40 cellular contexts compared by ENCODE assay signal in the genomic region with DNA sequence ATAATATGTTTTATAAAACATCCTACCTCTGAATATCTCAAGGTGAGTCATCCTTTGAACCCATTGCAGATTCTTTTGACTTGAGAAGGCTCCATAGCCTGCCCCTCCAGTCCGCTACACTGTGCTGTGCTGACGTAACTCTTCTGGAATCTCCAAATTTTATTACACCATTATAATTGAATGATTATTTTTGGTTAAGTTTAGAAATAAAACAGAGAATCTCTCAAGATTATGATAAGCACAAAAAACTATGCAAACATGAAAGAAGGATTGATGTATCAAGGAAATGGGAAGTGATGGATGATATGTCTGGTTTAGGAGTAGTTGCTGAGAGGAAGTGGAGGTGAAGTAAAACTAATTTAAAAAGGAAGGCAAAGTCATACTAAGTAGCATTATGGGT.
"Had no signal": no experiment of that assay in that cellular context is flagged by ENCODE, and none has a peak within 500 bp of the region (broad histone marks: within the 10 kb centered on the region; RNA-seq: fewer than 3 reads in every experiment).

No MANE protein-coding gene starts in this region.

- H3K9me3 ChIP-seq: adrenal gland, ascending aorta, body of pancreas, breast epithelium had no signal

- H3K27ac ChIP-seq: adrenal gland, ascending aorta, body of pancreas, brain microvascular endothelial cell, breast epithelium, cardiac muscle cell had no signal

- FAIRE-seq: astrocyte, bronchial epithelial cell had no signal

- H3K36me3 ChIP-seq: adrenal gland, ascending aorta, brain microvascular endothelial cell, breast epithelium, cardiac muscle cell had no signal

- H3K4me1 ChIP-seq: adrenal gland, ascending aorta, body of pancreas, breast epithelium had no signal

- DNase-seq: activated effector memory CD4-positive, alpha-beta T cell treated with anti-CD3 and anti-CD28 coated beads, Interleukin-2, amount 50 U/mL, for 16 hours; activated effector memory CD4-positive, alpha-beta T cell treated with Interleukin-2 at 50 U/mL for 16 hours; activated gamma-delta T cell; activated gamma-delta T cell treated with Interleukin-2 at 50 U/mL for 16 hours; activated naive CD4-positive, alpha-beta T cell; activated naive CD4-positive, alpha-beta T cell treated with anti-CD3 and anti-CD28 coated beads for 36 hours; activated naive CD4-positive, alpha-beta T cell treated with anti-CD3 and anti-CD28 coated beads, Interleukin-2, amount 10 ng/mL, durations not matched to agents 7 days and 5 days; activated naive CD4-positive, alpha-beta T cell treated with anti-CD3 and anti-CD28 coated beads, Interleukin-2, amount 50 U/mL, for 16 hours; activated naive CD4-positive, alpha-beta T cell treated with Interleukin-2 at 50 U/mL for 16 hours; activated naive CD8-positive, alpha-beta T cell treated with anti-CD3 and anti-CD28 coated beads for 36 hours; activated naive CD8-positive, alpha-beta T cell treated with anti-CD3 and anti-CD28 coated beads, Interleukin-2, amount 10 ng/mL, durations not matched to agents 7 days and 5 days; activated naive CD8-positive, alpha-beta T cell treated with anti-CD3 and anti-CD28 coated beads, Interleukin-2, amount 50 U/mL, for 24 hours; activated T-cell treated with anti-CD3 and anti-CD28 coated beads, Interleukin-2, amount 50 U/mL, for 1 hour; activated T-cell treated with anti-CD3 and anti-CD28 coated beads, Interleukin-2, amount 50 U/mL, for 24 hours; activated T-cell treated with anti-CD3 and anti-CD28 coated beads, Interleukin-2, amount 50 U/mL, for 4 hours; activated T-cell treated with anti-CD3 and anti-CD28 coated beads, Interleukin-2, amount 50 U/mL, for 48 hours; activated T-cell treated with anti-CD3 and anti-CD28 coated beads, Interleukin-2, amount 50 U/mL, for 72 hours; adrenal gland; amniotic stem cell; amygdala; anterior cingulate cortex; aorta; body of pancreas; brain microvascular endothelial cell; caudate nucleus; central memory CD4-positive, alpha-beta T cell; cerebellar nuclear complex had no signal

- H3K4me1 Mint-ChIP-seq: activated naive CD4-positive, alpha-beta T cell treated with anti-CD3 and anti-CD28 coated beads, Interleukin-2, amount 10 ng/mL, durations not matched to agents 7 days and 5 days; activated naive CD4-positive, alpha-beta T cell treated with anti-CD3 and anti-CD28 coated beads, Interleukin-2, amount 50 U/mL, for 24 hours; activated naive CD8-positive, alpha-beta T cell treated with anti-CD3 and anti-CD28 coated beads for 36 hours; activated naive CD8-positive, alpha-beta T cell treated with anti-CD3 and anti-CD28 coated beads, Interleukin-2, amount 10 ng/mL, durations not matched to agents 7 days and 5 days; activated naive CD8-positive, alpha-beta T cell treated with anti-CD3 and anti-CD28 coated beads, Interleukin-2, amount 50 U/mL, for 24 hours; activated T-helper 17 cell treated with anti-CD3 and anti-CD28 coated beads, Interleukin-2, amount 50 U/mL, for 72 hours; brain; central memory CD8-positive, alpha-beta T cell had no signal

- H3K4me3 ChIP-seq: adrenal gland, ascending aorta, body of pancreas, breast epithelium, cardiac muscle cell had no signal

- H3K27ac Mint-ChIP-seq: activated naive CD4-positive, alpha-beta T cell treated with anti-CD3 and anti-CD28 coated beads for 36 hours; activated naive CD4-positive, alpha-beta T cell treated with anti-CD3 and anti-CD28 coated beads, Interleukin-2, amount 10 ng/mL, durations not matched to agents 7 days and 5 days; activated naive CD4-positive, alpha-beta T cell treated with anti-CD3 and anti-CD28 coated beads, Interleukin-2, amount 50 U/mL, for 24 hours; activated naive CD4-positive, alpha-beta T cell treated with anti-CD3 and anti-CD28 coated beads, Interleukin-2, amount 50 U/mL, for 72 hours; activated naive CD8-positive, alpha-beta T cell; activated naive CD8-positive, alpha-beta T cell treated with anti-CD3 and anti-CD28 coated beads for 36 hours; activated naive CD8-positive, alpha-beta T cell treated with anti-CD3 and anti-CD28 coated beads, Interleukin-2, amount 10 ng/mL, durations not matched to agents 7 days and 5 days; activated naive CD8-positive, alpha-beta T cell treated with anti-CD3 and anti-CD28 coated beads, Interleukin-2, amount 50 U/mL, for 24 hours; activated T-cell treated with anti-CD3 and anti-CD28 coated beads, Interleukin-2, amount 50 U/mL, for 24 hours; activated T-cell treated with anti-CD3 and anti-CD28 coated beads, Interleukin-2, amount 50 U/mL, for 72 hours; activated T-helper 1 cell treated with anti-CD3 and anti-CD28 coated beads, Interleukin-12 subunit alpha, Interleukin-12 subunit beta, Interleukin-2, Interleukin-4 antibody, amounts not matched to agents 30 ng/mL and 10 ng/mL and 1 ng/mL, durations not matched to agents 14 hours and 24 hours and 36 hours; activated T-helper 17 cell treated with anti-CD3 and anti-CD28 coated beads, Interleukin-2, amount 50 U/mL, for 72 hours; activated T-helper 2 cell treated with anti-CD3 and anti-CD28 coated beads, Interferon-gamma antibody, Interleukin-2, Interleukin-4, amounts not matched to agents 10 μg/mL and 5 μg/mL and 100 μg/mL, durations not matched to agents 14 hours and 24 hours and 36 hours; brain had no signal

- H3K27me3 Mint-ChIP-seq: activated naive CD4-positive, alpha-beta T cell treated with anti-CD3 and anti-CD28 coated beads, Interleukin-2, amount 10 ng/mL, durations not matched to agents 7 days and 5 days; activated naive CD4-positive, alpha-beta T cell treated with anti-CD3 and anti-CD28 coated beads, Interleukin-2, amount 50 U/mL, for 24 hours; activated naive CD8-positive, alpha-beta T cell; activated naive CD8-positive, alpha-beta T cell treated with anti-CD3 and anti-CD28 coated beads for 36 hours; activated naive CD8-positive, alpha-beta T cell treated with anti-CD3 and anti-CD28 coated beads, Interleukin-2, amount 10 ng/mL, durations not matched to agents 7 days and 5 days; activated naive CD8-positive, alpha-beta T cell treated with anti-CD3 and anti-CD28 coated beads, Interleukin-2, amount 50 U/mL, for 24 hours; activated T-cell treated with anti-CD3 and anti-CD28 coated beads, Interleukin-2, amount 50 U/mL, for 24 hours; activated T-helper 17 cell treated with anti-CD3 and anti-CD28 coated beads, Interleukin-2, amount 50 U/mL, for 72 hours; central memory CD8-positive, alpha-beta T cell had no signal

- H3K4me3 Mint-ChIP-seq: activated naive CD4-positive, alpha-beta T cell treated with anti-CD3 and anti-CD28 coated beads for 36 hours; activated naive CD4-positive, alpha-beta T cell treated with anti-CD3 and anti-CD28 coated beads, Interleukin-2, amount 10 ng/mL, durations not matched to agents 7 days and 5 days; activated naive CD4-positive, alpha-beta T cell treated with anti-CD3 and anti-CD28 coated beads, Interleukin-2, amount 50 U/mL, for 24 hours; activated naive CD8-positive, alpha-beta T cell; activated naive CD8-positive, alpha-beta T cell treated with anti-CD3 and anti-CD28 coated beads for 36 hours; activated naive CD8-positive, alpha-beta T cell treated with anti-CD3 and anti-CD28 coated beads, Interleukin-2, amount 10 ng/mL, durations not matched to agents 7 days and 5 days; activated naive CD8-positive, alpha-beta T cell treated with anti-CD3 and anti-CD28 coated beads, Interleukin-2, amount 50 U/mL, for 24 hours; activated T-cell treated with anti-CD3 and anti-CD28 coated beads, Interleukin-2, amount 50 U/mL, for 24 hours; activated T-cell treated with anti-CD3 and anti-CD28 coated beads, Interleukin-2, amount 50 U/mL, for 4 hours; activated T-cell treated with anti-CD3 and anti-CD28 coated beads, Interleukin-2, amount 50 U/mL, for 72 hours; activated T-helper 1 cell treated with anti-CD3 and anti-CD28 coated beads, Interleukin-12 subunit alpha, Interleukin-12 subunit beta, Interleukin-2, Interleukin-4 antibody, amounts not matched to agents 30 ng/mL and 10 ng/mL and 1 ng/mL, durations not matched to agents 14 hours and 24 hours and 36 hours; activated T-helper 17 cell treated with anti-CD3 and anti-CD28 coated beads, Interleukin-2, amount 50 U/mL, for 72 hours; brain; central memory CD8-positive, alpha-beta T cell had no signal

- H3K27me3 ChIP-seq: adrenal gland, ascending aorta, body of pancreas, brain microvascular endothelial cell, breast epithelium, cardiac muscle cell had no signal

- ATAC-seq: activated naive CD4-positive, alpha-beta T cell treated with anti-CD3 and anti-CD28 coated beads, Interleukin-2, amount 50 U/mL, for 72 hours; activated naive CD8-positive, alpha-beta T cell treated with anti-CD3 and anti-CD28 coated beads, Interleukin-2, amount 50 U/mL, for 24 hours; activated T-cell treated with anti-CD3 and anti-CD28 coated beads, Interleukin-2, amount 50 U/mL, for 4 hours; activated T-cell treated with anti-CD3 and anti-CD28 coated beads, Interleukin-2, amount 50 U/mL, for 72 hours; activated T-helper 17 cell treated with anti-CD3 and anti-CD28 coated beads, Interleukin-2, amount 50 U/mL, for 72 hours; body of pancreas had no signal

- H3K9me3 Mint-ChIP-seq: activated T-helper 1 cell treated with anti-CD3 and anti-CD28 coated beads, Interleukin-12 subunit alpha, Interleukin-12 subunit beta, Interleukin-2, Interleukin-4 antibody, amounts not matched to agents 30 ng/mL and 10 ng/mL and 1 ng/mL, durations not matched to agents 14 hours and 24 hours and 36 hours; activated T-helper 2 cell treated with anti-CD3 and anti-CD28 coated beads, Interferon-gamma antibody, Interleukin-2, Interleukin-4, amounts not matched to agents 10 μg/mL and 5 μg/mL and 100 μg/mL, durations not matched to agents 14 hours and 24 hours and 36 hours had no signal
